8 cellular contexts compared by ENCODE assay signal in the genomic region with DNA sequence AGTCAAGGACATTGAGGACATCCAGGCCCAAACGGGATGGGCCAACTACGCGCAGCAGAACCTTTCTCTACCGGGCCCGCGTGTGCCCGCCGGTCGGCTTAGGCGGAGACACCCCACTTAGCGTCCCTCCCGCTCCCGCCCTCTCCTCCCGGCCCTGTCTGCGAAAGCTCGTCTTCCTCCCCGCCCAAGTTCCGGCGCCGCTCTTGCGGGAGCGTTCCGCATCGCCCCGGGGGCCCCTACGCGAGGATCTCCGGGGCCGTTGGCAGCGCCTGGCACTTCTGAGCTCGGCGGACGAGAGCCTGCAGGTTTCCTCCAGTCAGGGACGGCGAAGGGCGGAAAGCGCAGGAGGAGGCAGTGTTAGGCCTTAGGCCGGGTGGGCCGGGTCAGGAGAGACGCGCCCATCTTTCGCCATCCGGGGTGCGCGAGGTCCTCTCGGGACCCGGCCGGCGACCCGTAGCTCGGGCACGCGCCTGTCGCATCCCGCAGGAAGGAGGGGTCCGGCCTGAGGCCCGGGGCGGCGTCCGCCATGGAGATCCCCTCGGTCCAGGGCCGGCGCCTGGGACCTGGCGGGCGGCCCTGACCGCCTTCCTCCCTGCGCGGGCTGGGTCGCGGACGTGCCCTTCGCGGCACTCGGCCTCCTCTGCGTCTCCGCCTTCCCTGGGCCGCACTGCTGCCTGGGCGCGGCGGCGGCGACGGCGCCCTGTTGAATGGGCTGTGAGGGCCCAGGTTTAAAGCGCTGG. TPM values are rescaled to one million over a fixed set of nuclear protein-coding genes. Genes with fewer than 3 reads are reported as not detected.
DNase-seq lines count a peak whose midpoint lies in the region; ATAC-seq and TF ChIP-seq lines count a peak whose summit lies in the region.

A gene (plus strand): TSS at position 141 of the 740 bp plus-strand sequence. CDS start 673 bp downstream, outside the sequence.

- DNase-seq in AG08396 (ENCODE audit: low spot score) = peak; percentile 90
- DNase-seq in NCI-H345 (lab: John Stamatoyannopoulos, UW) = peak; percentile 87
- peak; percentile 88 for DNase-seq in activated B cell treated with CpG ODN at 0.5 μM for 24 hours
- peak; percentile 95 to 96 for DNase-seq in cardiac fibroblast (ENCODE audit: low read depth in 2 of 2)
- DNase-seq in immature natural killer cell = peak; percentile 93 to 94 (median 94)
- peak; percentile 97 for DNase-seq in spleen

- H3K27me3 ChIP-seq in spleen (replicated peaks in 1 of 7) = no peaks in the 10 kb centered on the region

- intact Hi-C loops in activated B cell treated with CpG ODN at 0.5 μM for 24 hours (cut with micrococcal nuclease) (loop anchor here (1.0 to 10.0 kb wide), 9 partner anchors 22 to 1175 kb away; a partner anchor contains a TSS), spleen (cut with DNase I; ENCODE audit: low total_unique reads) (no loop called here)

- peaks cover 13% of the 10 kb centered on the region for H3K36me3 Mint-ChIP-seq in activated B cell treated with CpG ODN at 0.5 μM for 24 hours (ENCODE audit: low read depth)
- no peaks in the 10 kb centered on the region for H3K36me3 Mint-ChIP-seq in immature natural killer cell

- H3K9me3 ChIP-seq in spleen = no peaks in the 10 kb centered on the region

- ATAC-seq in GM19023 (IDR thresholded peaks at IDR 0.05; ENCODE audit: unreplicated experiment) = peak; percentile 80
- ATAC-seq in HG03196 (IDR thresholded peaks at IDR 0.05; ENCODE audit: unreplicated experiment) = peak; percentile 75
- ATAC-seq in activated B cell treated with CpG ODN at 0.5 μM for 24 hours (ENCODE audit: low read depth) = peak; percentile 81

- CTCF ChIA-PET in activated B cell treated with CpG ODN at 0.5 μM for 24 hours (lab: Charles Lee) = interaction anchor here (1.1 to 3.4 kb wide), 2 partner anchors 25 to 28 kb away, joined by 6 to 14 read pairs; no protein-coding TSS in a partner anchor

- TF ChIP-seq POLR2A in spleen (IDR thresholded peaks at IDR 0.05) = peak; percentile 12 to 56 (median 44)

- WGBS in spleen, 5 donors = 0% methylated on average over 18 to 85 of the region's 85 CpGs; no CpG with 5 or more reads in 1 of the 5 donors

- no peaks in the 10 kb centered on the region for H3K27me3 Mint-ChIP-seq in activated B cell treated with CpG ODN at 0.5 μM for 24 hours
- peaks cover 6 to 15% (median 14%) of the 10 kb centered on the region in 3 donors for H3K27me3 Mint-ChIP-seq in immature natural killer cell (ENCODE audit: low read depth in 3 of 3)

- H3K36me3 ChIP-seq in spleen = no peaks in the 10 kb centered on the region

- POLR2A ChIA-PET in activated B cell treated with CpG ODN at 0.5 μM for 24 hours (lab: Charles Lee) = interaction anchor here (0.6 to 2.5 kb wide), 21 partner anchors 8 to 1773 kb away, joined by 3 to 35 read pairs (median 6); a partner anchor contains a TSS

- TF ChIP-seq CTCF in activated B cell treated with CpG ODN at 0.5 μM for 24 hours (IDR thresholded peaks at IDR 0.05) (no peak), cardiac fibroblast (IDR thresholded peaks at IDR 0.05; ENCODE audit: low read depth, low read length) (no peak), spleen (IDR thresholded peaks at IDR 0.05 in 8 of 11, conservative IDR thresholded peaks at IDR 0.05 in 3 of 11) (peak in 1 of 11 experiments; percentile 21)

- H3K4me1 Mint-ChIP-seq in activated B cell treated with CpG ODN at 0.5 μM for 24 hours = peaks cover 55% of the 10 kb centered on the region
- peaks cover 55 to 62% of the 10 kb centered on the region in 2 donors for H3K4me1 Mint-ChIP-seq in immature natural killer cell

- H3K4me3 Mint-ChIP-seq in activated B cell treated with CpG ODN at 0.5 μM for 24 hours = peak within 1 kb of the TSS; percentile 93
- peak within 1 kb of the TSS; percentile 93 to 97 (median 96) for H3K4me3 Mint-ChIP-seq in immature natural killer cell

- peak within 1 kb of the TSS; percentile 94 to 99 (median 98) for H3K27ac ChIP-seq in spleen

- peak within 1 kb of the TSS; percentile 96 for H3K27ac Mint-ChIP-seq in activated B cell treated with CpG ODN at 0.5 μM for 24 hours
- H3K27ac Mint-ChIP-seq in immature natural killer cell = peak within 1 kb of the TSS; percentile 92 to 98 (median 96)

- H3K9me3 Mint-ChIP-seq in activated B cell treated with CpG ODN at 0.5 μM for 24 hours (no peaks in the 10 kb centered on the region), immature natural killer cell (no peaks in the 10 kb centered on the region)

- H3K4me3 ChIP-seq in cardiac fibroblast (replicated peaks in 1 of 2; ENCODE audit: low read depth in 2 of 2, low read length in 2 of 2) = peak within 1 kb of the TSS; percentile 94 to 95
- H3K4me3 ChIP-seq in spleen = peak within 1 kb of the TSS; percentile 61 to 95 (median 84)

- H3K4me1 ChIP-seq in spleen = peaks cover 31 to 61% (median 53%) of the 10 kb centered on the region in 6 donors

RNA-seq across cellular contexts. Expression of the gene that starts here (rescaled TPM):
- total RNA-seq in activated B cell treated with CpG ODN at 0.5 μM for 24 hours (42.2 and 47.7 TPM in 2 replicates), spleen (10 to 100 TPM; 43.5 to 63.5 (median 45.6) TPM)
- polyA plus RNA-seq in immature natural killer cell (10 to 100 TPM in 2 of 3 donors, 1 to 10 TPM in 1; 6.1 to 25.9 (median 18.4) TPM), spleen (10 to 100 TPM in 1 of 3 donors, 1 to 10 TPM in 2; 6.2 to 10.4 (median 7.5) TPM)

Comparison
In these comparisons a context has a peak if more than half of its experiments do, and no peak if none do; other contexts are left out.
1. Peak in every context shown above with its lines: DNase-seq, ATAC-seq, H3K4me3 ChIP-seq and H3K27ac ChIP-seq.